30 cellular contexts compared by ENCODE assay signal in the genomic region with DNA sequence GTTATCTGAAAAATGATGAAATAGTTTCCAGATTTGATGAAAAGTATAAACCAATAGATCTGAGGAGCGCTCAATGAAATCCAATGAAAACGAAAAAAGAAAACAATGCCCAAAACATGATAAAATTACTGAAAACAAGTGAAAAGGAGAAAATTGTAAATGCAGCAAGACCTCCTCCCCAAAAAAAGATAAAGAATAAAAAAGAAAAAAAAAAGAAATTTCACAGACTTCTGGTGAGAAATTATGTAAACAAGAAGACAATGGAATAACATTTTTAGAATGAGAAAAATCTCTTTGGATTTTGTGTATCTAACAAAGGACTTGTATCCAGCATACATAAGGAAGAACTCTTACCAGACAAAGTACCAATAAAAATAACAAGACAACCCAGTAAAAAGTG.
"Had no signal": no experiment of that assay in that cellular context is flagged by ENCODE, and none has a peak within 500 bp of the region (broad histone marks: within the 10 kb centered on the region; RNA-seq: fewer than 3 reads in every experiment).

No MANE protein-coding gene starts in this region.

- H3K27ac Mint-ChIP-seq: natural killer cell; nephron; neural progenitor cell; progenitor cell of endocrine pancreas; stimulated activated memory B cell treated with anti-CD40 and anti-IgM and Interleukin-4, amounts not matched to agents 10 μg/mL and 1 μg/mL and 100 μg/mL, for 72 hours; stimulated activated naive CD8-positive, alpha-beta T cell treated with anti-CD3 and anti-CD28 coated beads, Interleukin-15, Interleukin-2, amounts not matched to agents 100 ng/mL and 50 ng/mL, for 24 hours had no signal

- H3K4me3 ChIP-seq: neural progenitor cell, ovary, psoas muscle, skin epidermis, smooth muscle cell, spleen, stomach, thoracic aorta, thyroid gland, tibial nerve, upper lobe of left lung, vagina had no signal

- H3K27me3 Mint-ChIP-seq: progenitor cell of endocrine pancreas had no signal

- H2AFZ ChIP-seq: neural progenitor cell, parathyroid adenoma had no signal

- H3K79me2 ChIP-seq: parathyroid adenoma had no signal

- H3K9me3 ChIP-seq: ovary, psoas muscle, thyroid gland, vagina had no signal

- H3K36me3 ChIP-seq: neural progenitor cell, ovary, spleen, stomach, thoracic aorta, thyroid gland, tibial nerve, upper lobe of left lung, vagina had no signal

- H3K4me3 Mint-ChIP-seq: natural killer cell; nephron; neural progenitor cell; stimulated activated memory B cell treated with anti-CD40 and anti-IgM and Interleukin-4, amounts not matched to agents 10 μg/mL and 1 μg/mL and 100 μg/mL, for 72 hours; stimulated activated naive CD8-positive, alpha-beta T cell treated with anti-CD3 and anti-CD28 coated beads, Interleukin-15, Interleukin-2, amounts not matched to agents 100 ng/mL and 50 ng/mL, for 24 hours had no signal

- H3K9ac ChIP-seq: neural progenitor cell, parathyroid adenoma had no signal

- ATAC-seq: natural killer cell; psoas muscle; right cardiac atrium; sciatic nerve; stimulated activated memory B cell treated with anti-CD40 and anti-IgM and Interleukin-4, amounts not matched to agents 10 μg/mL and 1 μg/mL and 100 μg/mL, for 72 hours had no signal

- H3K27me3 ChIP-seq: neural progenitor cell, ovary, spleen, stomach, thyroid gland, tibial nerve, upper lobe of left lung, vagina had no signal

- DNase-seq: natural killer cell; occipital lobe; ovary; posterior cingulate gyrus; psoas muscle; right cardiac atrium; spleen; stimulated activated CD4-positive, alpha-beta T cell treated with anti-CD3 and anti-CD28 coated beads, Interleukin-12 subunit alpha, Interleukin-12 subunit beta, amount 100 ng/mL, for 4 hours; stimulated activated CD4-positive, alpha-beta T cell treated with anti-CD3 and anti-CD28 coated beads, Interleukin-1b, Interleukin-23, amount 100 ng/mL, for 48 hours; stimulated activated CD4-positive, alpha-beta T cell treated with anti-CD3 and anti-CD28 coated beads, Interleukin-4, amount 100 ng/mL, for 1 hour; stimulated activated CD4-positive, alpha-beta T cell treated with anti-CD3 and anti-CD28 coated beads, Interleukin-4, amount 100 ng/mL, for 4 hours; stimulated activated CD8-positive, alpha-beta memory T cell treated with anti-CD3 and anti-CD28 coated beads, Interleukin-4, amount 100 ng/mL, for 48 hours; stimulated activated naive CD4-positive, alpha-beta T cell treated with Interleukin-2 at 50 U/mL for 16 hours; stomach; thyroid gland; trophoblast cell; upper lobe of left lung had no signal

- H3K27ac ChIP-seq: neural progenitor cell, ovary, parathyroid adenoma, psoas muscle, skin epidermis, spleen, stomach, thoracic aorta, thyroid gland, tibial nerve, upper lobe of left lung, vagina had no signal

- FAIRE-seq: urothelium cell line had no signal

- H3K36me3 Mint-ChIP-seq: natural killer cell; stimulated activated memory B cell treated with anti-CD40 and anti-IgM and Interleukin-4, amounts not matched to agents 10 μg/mL and 1 μg/mL and 100 μg/mL, for 72 hours had no signal

- H3K4me1 Mint-ChIP-seq: natural killer cell; nephron; neural progenitor cell; stimulated activated memory B cell treated with anti-CD40 and anti-IgM and Interleukin-4, amounts not matched to agents 10 μg/mL and 1 μg/mL and 100 μg/mL, for 72 hours had no signal

- H3K4me1 ChIP-seq: neural progenitor cell, parathyroid adenoma, psoas muscle, spleen, stomach, thyroid gland, tibial nerve, upper lobe of left lung, vagina had no signal

- H3K4me2 ChIP-seq: neural progenitor cell, smooth muscle cell had no signal
